7 cellular contexts compared by ENCODE assay signal in genomic region chr22:42313804-42314581, GRCh38. TPM values are rescaled to one million over a fixed set of nuclear protein-coding genes. Genes with fewer than 3 reads are reported as not detected.
A peak's percentile ranks its signal among the peaks of the same experiment; 100 is the strongest.
DNase-seq lines count a peak whose midpoint lies in the region; ATAC-seq and TF ChIP-seq lines count a peak whose summit lies in the region.

No MANE protein-coding gene starts in this region.

- peak; percentile 7 for DNase-seq in GF-D8 (lab: John Stamatoyannopoulos, UW)
- peak; percentile 55 for DNase-seq in NAMALWA (ENCODE audit: low spot score)
- DNase-seq in SW480 (ENCODE audit: low spot score) = peak; percentile 98
- DNase-seq in choroid plexus epithelial cell (ENCODE audit: low read depth) = peak; percentile 46
- DNase-seq in myocyte (ENCODE audit: low read depth) = peak; percentile 67

- peak; percentile 55 for TF ChIP-seq CTCF in choroid plexus epithelial cell (conservative IDR thresholded peaks at IDR 0.05; ENCODE audit: low read depth, low read length)

- no peak for ATAC-seq in GM19035 (IDR thresholded peaks at IDR 0.05; ENCODE audit: unreplicated experiment)
- ATAC-seq in GM21717 (IDR thresholded peaks at IDR 0.05; ENCODE audit: unreplicated experiment) = no peak

- no peak overlapping the region for H3K4me3 ChIP-seq in choroid plexus epithelial cell (ENCODE audit: low read depth, low read length)

RNA-seq across cellular contexts. Expression of gene TCF20, which starts 43.5 kb away (rescaled TPM):
- total RNA-seq in myocyte = 10.9 and 11.5 TPM in 2 replicates
- polyA plus RNA-seq in myocyte (2012) = 7.8 TPM

Comparison
In these comparisons a context has a peak if more than half of its experiments do, and no peak if none do; other contexts are left out.
1. DNase-seq: peak in every context shown above with its lines; median percentile 98 in SW480; 67 in myocyte; 55 in NAMALWA; 46 in choroid plexus epithelial cell; 7 in GF-D8.